12 cellular contexts compared by ENCODE assay signal in genomic region chr2:134189009-134189717, GRCh38.
DNase-seq lines count a peak whose midpoint lies in the region; ATAC-seq and TF ChIP-seq lines count a peak whose summit lies in the region.
"Had no signal": no experiment of that assay in that cellular context is flagged by ENCODE, and none has a peak within 500 bp of the region (broad histone marks: within the 10 kb centered on the region; RNA-seq: fewer than 3 reads in every experiment).

No MANE protein-coding gene starts in this region.

- H3F3A ChIP-seq in GM23248 (ENCODE audit: insufficient read depth): no peaks in the 10 kb centered on the region

- DNase-seq in GM23248: peak; percentile 68
- peak; percentile 89 for DNase-seq in NCI-H2196 treated with DMSO at 0.1 percent for 48 hours (lab: John Stamatoyannopoulos, UW; ENCODE audit: unreplicated experiment)
- peak; percentile 97 for DNase-seq in epithelial cell of esophagus (ENCODE audit: low read depth)
- DNase-seq in nephron progenitor cell: no peak
- DNase-seq in DMS114 treated with DMSO at 0.1 percent for 48 hours (lab: John Stamatoyannopoulos, UW; ENCODE audit: unreplicated experiment): no peak
- DNase-seq in mesothelial cell of epicardium (ENCODE audit: low spot score in 2 of 2, unreplicated experiment in 2 of 2): no peak
- no peak for DNase-seq in DMS79 treated with DMSO at 0.1 percent for 48 hours (lab: John Stamatoyannopoulos, UW)
- DNase-seq: activated T-cell treated with anti-CD3 and anti-CD28 coated beads for 4 hours, cortex of kidney, NCI-H1105 treated with DMSO at 0.1 percent for 48 hours had no signal

- H2AFZ ChIP-seq in GM23248: no peak overlapping the region

- no peak overlapping the region for H3K27ac ChIP-seq in GM23248

- H3K36me3 ChIP-seq in GM23248 (ENCODE audit: low read depth): no peaks in the 10 kb centered on the region

- in situ Hi-C loops in GM23248 (cut with MboI): no loop called here

- H3K27me3 ChIP-seq in GM23248 (replicated peaks; ENCODE audit: insufficient read depth): no peaks in the 10 kb centered on the region

- peaks cover 14% of the 10 kb centered on the region for H3K79me2 ChIP-seq in GM23248 (ENCODE audit: insufficient read depth)

- H3K36me3 Mint-ChIP-seq in nephron progenitor cell (ENCODE audit: low read depth): peaks cover 32% of the 10 kb centered on the region
- peaks cover 3% of the 10 kb centered on the region for H3K36me3 Mint-ChIP-seq in mesothelial cell of epicardium

- H4K20me1 ChIP-seq in GM23248 (ENCODE audit: insufficient read depth): no peaks in the 10 kb centered on the region

- ATAC-seq in GM19351 (IDR thresholded peaks at IDR 0.05; ENCODE audit: unreplicated experiment): no peak

- H3K4me2 ChIP-seq in GM23248 (ENCODE audit: unreplicated experiment): no peak overlapping the region

- H3K9ac ChIP-seq in GM23248: no peak overlapping the region

- H3K9me3 Mint-ChIP-seq in nephron progenitor cell (peaks cover 15% of the 10 kb centered on the region), mesothelial cell of epicardium (peaks cover 4% of the 10 kb centered on the region)

- H3K4me3 Mint-ChIP-seq in nephron progenitor cell: no peak overlapping the region
- no peak overlapping the region for H3K4me3 Mint-ChIP-seq in mesothelial cell of epicardium
- H3K4me3 Mint-ChIP-seq: stimulated activated naive CD8-positive, alpha-beta T cell treated with anti-CD3 and anti-CD28 coated beads, Interleukin-15, Interleukin-2, amounts not matched to agents 100 ng/mL and 50 ng/mL, for 24 hours had no signal

- 60 to 73% methylated on average over 6 of the region's 6 CpGs for WGBS in GM23248 (ENCODE audit: low coverage in 1 of 2, low lambda C conversion rate in 2 of 2, missing lambda C conversion rate in 2 of 2), 2 experiments

- TF ChIP-seq CTCF in epithelial cell of esophagus (IDR thresholded peaks at IDR 0.05; ENCODE audit: insufficient read depth, low read depth, low read length, missing control alignments) (no peak), nephron progenitor cell (IDR thresholded peaks at IDR 0.05) (no peak), mesothelial cell of epicardium (IDR thresholded peaks at IDR 0.05; ENCODE audit: unreplicated experiment) (no peak)

- H3K27me3 Mint-ChIP-seq in nephron progenitor cell (ENCODE audit: low read depth, poor library complexity): no peaks in the 10 kb centered on the region
- H3K27me3 Mint-ChIP-seq in mesothelial cell of epicardium (ENCODE audit: low read depth): no peaks in the 10 kb centered on the region
- H3K27me3 Mint-ChIP-seq: stimulated activated naive CD8-positive, alpha-beta T cell treated with anti-CD3 and anti-CD28 coated beads, Interleukin-15, Interleukin-2, amounts not matched to agents 100 ng/mL and 50 ng/mL, for 24 hours had no signal

- H3K27ac Mint-ChIP-seq in nephron progenitor cell: peak overlapping the region; percentile 47
- H3K27ac Mint-ChIP-seq in mesothelial cell of epicardium: no peak overlapping the region
- H3K27ac Mint-ChIP-seq: stimulated activated naive CD8-positive, alpha-beta T cell treated with anti-CD3 and anti-CD28 coated beads, Interleukin-15, Interleukin-2, amounts not matched to agents 100 ng/mL and 50 ng/mL, for 24 hours had no signal

- H3K9me3 ChIP-seq in GM23248 (ENCODE audit: low read depth): no peaks in the 10 kb centered on the region

- peaks cover 25% of the 10 kb centered on the region for H3K4me1 Mint-ChIP-seq in nephron progenitor cell
- H3K4me1 Mint-ChIP-seq in mesothelial cell of epicardium: no peaks in the 10 kb centered on the region

- no peak overlapping the region for H3K4me3 ChIP-seq in GM23248
- no peak overlapping the region for H3K4me3 ChIP-seq in epithelial cell of esophagus (ENCODE audit: low read length)

- no peaks in the 10 kb centered on the region for H3K4me1 ChIP-seq in GM23248 (ENCODE audit: insufficient read depth)

- H3K9me2 ChIP-seq in GM23248 (ENCODE audit: insufficient read depth): no peaks in the 10 kb centered on the region

Comparison
In these comparisons a context has a peak if more than half of its experiments do, and no peak if none do; other contexts are left out.
1. DNase-seq: peak in GM23248 (single experiment), NCI-H2196 treated with DMSO at 0.1 percent for 48 hours (single experiment) and epithelial cell of esophagus (single experiment); none in nephron progenitor cell (single experiment), DMS114 treated with DMSO at 0.1 percent for 48 hours (single experiment), mesothelial cell of epicardium (0 of 2) and DMS79 treated with DMSO at 0.1 percent for 48 hours (single experiment).